In the genomic region with DNA sequence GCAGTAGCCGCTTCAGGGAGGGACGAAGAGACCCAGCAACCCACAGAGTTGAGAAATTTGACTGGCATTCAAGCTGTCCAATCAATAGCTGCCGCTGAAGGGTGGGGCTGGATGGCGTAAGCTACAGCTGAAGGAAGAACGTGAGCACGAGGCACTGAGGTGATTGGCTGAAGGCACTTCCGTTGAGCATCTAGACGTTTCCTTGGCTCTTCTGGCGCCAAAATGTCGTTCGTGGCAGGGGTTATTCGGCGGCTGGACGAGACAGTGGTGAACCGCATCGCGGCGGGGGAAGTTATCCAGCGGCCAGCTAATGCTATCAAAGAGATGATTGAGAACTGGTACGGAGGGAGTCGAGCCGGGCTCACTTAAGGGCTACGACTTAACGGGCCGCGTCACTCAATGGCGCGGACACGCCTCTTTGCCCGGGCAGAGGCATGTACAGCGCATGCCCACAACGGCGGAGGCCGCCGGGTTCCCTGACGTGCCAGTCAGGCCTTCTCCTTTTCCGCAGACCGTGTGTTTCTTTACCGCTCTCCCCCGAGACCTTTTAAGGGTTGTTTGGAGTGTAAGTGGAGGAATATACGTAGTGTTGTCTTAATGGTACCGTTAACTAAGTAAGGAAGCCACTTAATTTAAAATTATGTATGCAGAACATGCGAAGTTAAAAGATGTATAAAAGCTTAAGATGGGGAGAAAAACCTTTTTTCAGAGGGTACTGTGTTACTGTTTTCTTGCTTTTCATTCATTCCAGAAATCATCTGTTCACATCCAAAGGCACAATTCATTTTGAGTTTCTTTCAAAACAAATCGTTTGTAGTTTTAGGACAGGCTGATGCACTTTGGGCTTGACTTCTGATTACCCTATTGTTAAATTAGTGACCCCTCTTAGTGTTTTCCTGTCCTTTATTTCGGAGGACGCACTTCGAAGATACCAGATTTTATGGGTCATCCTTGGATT, we compare ENCODE assay signal across 8 cellular contexts. TPM values are rescaled to one million over a fixed set of nuclear protein-coding genes. Genes with fewer than 3 reads are reported as not detected.
DNase-seq lines count a peak whose midpoint lies in the region; ATAC-seq and TF ChIP-seq lines count a peak whose summit lies in the region.

TSS of gene MLH1 (plus strand) at position 193 of the 958 bp plus-strand sequence. CDS start at position 223, 30 bp downstream.

- DNase-seq in CD14-positive monocyte (ENCODE audit: low spot score) (peak; percentile 93), esophagus muscularis mucosa (ENCODE audit: extremely low spot score) (peak; percentile 100), naive B cell (peak; percentile 99), NCI-H526 treated with DMSO at 0.1 percent for 48 hours (lab: John Stamatoyannopoulos, UW) (no peak)
- peak; percentile 84 for DNase-seq in activated CD8-positive, alpha-beta memory T cell treated with anti-CD3 and anti-CD28 coated beads, Interleukin-2, amount 50 U/mL, for 1 hour (ENCODE audit: extremely low read depth)
- peak; percentile 100 for DNase-seq in stimulated activated naive B cell treated with anti-CD40 and anti-IgM and Interleukin-4, amounts not matched to agents 10 μg/mL and 1 μg/mL and 100 μg/mL, for 72 hours

- H3K9me3 ChIP-seq in HUES48 (ENCODE audit: control insufficient read depth, insufficient read depth, low read length) (no peaks in the 10 kb centered on the region), esophagus muscularis mucosa (no peaks in the 10 kb centered on the region)

- H3K27ac Mint-ChIP-seq in CD14-positive monocyte, result no peak within 1 kb of the TSS
- no peak within 1 kb of the TSS for H3K27ac Mint-ChIP-seq in naive B cell
- no peak within 1 kb of the TSS for H3K27ac Mint-ChIP-seq in stimulated activated naive B cell treated with anti-CD40 and anti-IgM and Interleukin-4, amounts not matched to agents 10 μg/mL and 1 μg/mL and 100 μg/mL, for 72 hours

- H3K9ac ChIP-seq in HUES48 (ENCODE audit: low read depth, low read length), result peak within 1 kb of the TSS; percentile 93

- H3K27ac ChIP-seq in HUES48 (ENCODE audit: low read depth, low read length), result peak within 1 kb of the TSS; percentile 97
- H3K27ac ChIP-seq in esophagus muscularis mucosa (replicated peaks in 1 of 4), result peak within 1 kb of the TSS; percentile 96 to 99 (median 97)

- intact Hi-C loops in CD14-positive monocyte (cut with micrococcal nuclease) (loop anchor here (5.0 kb wide), 2 partner anchors 81 to 86 kb away; no protein-coding TSS in a partner anchor), esophagus muscularis mucosa (cut with DNase I) (no loop called here)

- peaks cover 26 to 45% of the 10 kb centered on the region in 2 donors for H3K36me3 Mint-ChIP-seq in CD14-positive monocyte
- H3K36me3 Mint-ChIP-seq in naive B cell, result peaks cover 14 to 18% of the 10 kb centered on the region in 2 donors
- H3K36me3 Mint-ChIP-seq in stimulated activated naive B cell treated with anti-CD40 and anti-IgM and Interleukin-4, amounts not matched to agents 10 μg/mL and 1 μg/mL and 100 μg/mL, for 72 hours, result peaks cover 20 to 23% of the 10 kb centered on the region in 2 donors

- peaks cover 33% of the 10 kb centered on the region for H3K4me1 Mint-ChIP-seq in CD14-positive monocyte
- H3K4me1 Mint-ChIP-seq in naive B cell, result peaks cover 15 to 32% (median 21%) of the 10 kb centered on the region in 3 donors
- H3K4me1 Mint-ChIP-seq in stimulated activated naive B cell treated with anti-CD40 and anti-IgM and Interleukin-4, amounts not matched to agents 10 μg/mL and 1 μg/mL and 100 μg/mL, for 72 hours, result peaks cover 16 to 30% of the 10 kb centered on the region in 2 donors

- H3K27me3 ChIP-seq in HUES48 (ENCODE audit: control insufficient read depth, insufficient read depth, low read length) (no peaks in the 10 kb centered on the region), esophagus muscularis mucosa (no peaks in the 10 kb centered on the region)

- H3K36me3 ChIP-seq in HUES48 (ENCODE audit: control insufficient read depth, insufficient read depth, low read length) (peaks cover 55% of the 10 kb centered on the region), esophagus muscularis mucosa (peaks cover 0 to 39% (median 24%) of the 10 kb centered on the region in 4 donors)

- peaks cover 28% of the 10 kb centered on the region for H3K4me1 ChIP-seq in HUES48 (ENCODE audit: control insufficient read depth, insufficient read depth, low read length)
- H3K4me1 ChIP-seq in esophagus muscularis mucosa, result peaks cover 41 to 53% (median 50%) of the 10 kb centered on the region in 4 donors

- ATAC-seq in GM21381 (IDR thresholded peaks at IDR 0.05; ENCODE audit: unreplicated experiment) (peak; percentile 90), naive B cell (ENCODE audit: low read depth in 2 of 2) (peak; percentile 80 to 81)
- ATAC-seq in stimulated activated naive B cell treated with anti-CD40 and anti-IgM and Interleukin-4, amounts not matched to agents 10 μg/mL and 1 μg/mL and 100 μg/mL, for 72 hours (replicated peaks), result peak; percentile 91 to 92

- peak; percentile 28 for TF ChIP-seq POLR2A in esophagus muscularis mucosa (IDR thresholded peaks at IDR 0.05; ENCODE audit: low read depth)

- H3K4me3 ChIP-seq in HUES48 (ENCODE audit: low read depth, low read length), result peak within 1 kb of the TSS; percentile 86
- peak within 1 kb of the TSS; percentile 76 to 85 (median 78) for H3K4me3 ChIP-seq in esophagus muscularis mucosa

- no peak for TF ChIP-seq EP300 in esophagus muscularis mucosa (IDR thresholded peaks at IDR 0.05)

- H3K9me3 Mint-ChIP-seq in CD14-positive monocyte (no peaks in the 10 kb centered on the region), naive B cell (peaks cover 0 to 2% (median 1%) of the 10 kb centered on the region in 7 donors)
- peaks cover 0 to 2% of the 10 kb centered on the region in 2 donors for H3K9me3 Mint-ChIP-seq in stimulated activated naive B cell treated with anti-CD40 and anti-IgM and Interleukin-4, amounts not matched to agents 10 μg/mL and 1 μg/mL and 100 μg/mL, for 72 hours

- 3% methylated on average over 33 of the region's 47 CpGs for WGBS in esophagus muscularis mucosa

- H3K4me3 Mint-ChIP-seq in CD14-positive monocyte (no peak within 1 kb of the TSS), naive B cell (no peak within 1 kb of the TSS)
- no peak within 1 kb of the TSS for H3K4me3 Mint-ChIP-seq in stimulated activated naive B cell treated with anti-CD40 and anti-IgM and Interleukin-4, amounts not matched to agents 10 μg/mL and 1 μg/mL and 100 μg/mL, for 72 hours

- TF ChIP-seq CTCF in CD14-positive monocyte (IDR thresholded peaks at IDR 0.05) (no peak), esophagus muscularis mucosa (IDR thresholded peaks at IDR 0.05) (no peak)

- H3K27me3 Mint-ChIP-seq in CD14-positive monocyte (ENCODE audit: low read depth in 3 of 3), result no peaks in the 10 kb centered on the region
- no peaks in the 10 kb centered on the region for H3K27me3 Mint-ChIP-seq in naive B cell
- H3K27me3 Mint-ChIP-seq in stimulated activated naive B cell treated with anti-CD40 and anti-IgM and Interleukin-4, amounts not matched to agents 10 μg/mL and 1 μg/mL and 100 μg/mL, for 72 hours, result no peaks in the 10 kb centered on the region

RNA-seq across cellular contexts. Expression of gene MLH1, which starts in this region (rescaled TPM):
- polyA plus RNA-seq in CD14-positive monocyte (10 to 100 TPM; 18.5 to 19.7 TPM), naive B cell (ENCODE audit: low read depth in 6 of 6) (10 to 100 TPM; 24.4 to 39.9 (median 26.7) TPM)
- total RNA-seq in esophagus muscularis mucosa, result 10 to 100 TPM; 27.9 to 59.0 (median 36.3) TPM
